ENCODE assay signal across 22 cellular contexts in genomic region chr3:183013074-183013473, GRCh38.
"Had no signal": no experiment of that assay in that cellular context is flagged by ENCODE, and none has a peak within 500 bp of the region (broad histone marks: within the 10 kb centered on the region; RNA-seq: fewer than 3 reads in every experiment).

No MANE protein-coding gene starts in this region.

- H3K27me3 ChIP-seq: colonic mucosa, esophagus muscularis mucosa, foreskin keratinocyte, gastroesophageal sphincter, heart left ventricle, hepatocyte, left lung had no signal

- ATAC-seq: effector memory CD8-positive, alpha-beta T cell; foreskin keratinocyte; gastroesophageal sphincter; heart left ventricle; left cardiac atrium; left lung; left ventricle myocardium superior; lower lobe of right lung; mucosa of descending colon; naive thymus-derived CD8-positive, alpha-beta T cell had no signal

- H3K27ac ChIP-seq: colonic mucosa, epithelial cell of prostate, esophagus muscularis mucosa, foreskin keratinocyte, gastroesophageal sphincter, heart left ventricle, hepatocyte, left lung, lower lobe of right lung had no signal

- H3K27me3 Mint-ChIP-seq: dendritic cell treated with granulocyte-macrophage colony-stimulating factor and Interleukin-4, amounts not matched to agents 40 ng/mL and 50 ng/mL, for 4 days; effector memory CD8-positive, alpha-beta T cell; naive B cell; naive thymus-derived CD8-positive, alpha-beta T cell had no signal

- H3K4me3 Mint-ChIP-seq: dendritic cell treated with granulocyte-macrophage colony-stimulating factor and Interleukin-4, amounts not matched to agents 40 ng/mL and 50 ng/mL, for 4 days; effector memory CD8-positive, alpha-beta T cell; endodermal cell; mesothelial cell of epicardium; naive thymus-derived CD8-positive, alpha-beta T cell had no signal

- H3K36me3 ChIP-seq: colonic mucosa had no signal

- H3K9me3 Mint-ChIP-seq: effector memory CD8-positive, alpha-beta T cell; endodermal cell; mesothelial cell of epicardium; naive B cell; naive thymus-derived CD8-positive, alpha-beta T cell had no signal

- H3K27ac Mint-ChIP-seq: dendritic cell treated with granulocyte-macrophage colony-stimulating factor and Interleukin-4, amounts not matched to agents 40 ng/mL and 50 ng/mL, for 4 days; effector memory CD8-positive, alpha-beta T cell; endodermal cell; mesothelial cell of epicardium; naive thymus-derived CD8-positive, alpha-beta T cell had no signal

- DNase-seq: colonic mucosa; cortex of kidney; effector CD8-positive, alpha-beta T cell; effector memory CD8-positive, alpha-beta T cell; endodermal cell; foreskin keratinocyte; heart left ventricle; hypothalamus; left cardiac atrium; left lung; left ventricle myocardium superior; lower lobe of right lung; mesenchymal stem cell; mucosa of descending colon; naive B cell; naive thymus-derived CD8-positive, alpha-beta T cell had no signal

- H3K4me1 ChIP-seq: colonic mucosa, foreskin keratinocyte, heart left ventricle, left lung, lower lobe of right lung had no signal

- H3K9me3 ChIP-seq: colonic mucosa, esophagus muscularis mucosa, gastroesophageal sphincter, heart left ventricle, left lung, lower lobe of right lung, mucosa of descending colon had no signal

- H3K4me3 ChIP-seq: colonic mucosa, esophagus muscularis mucosa, gastroesophageal sphincter, heart left ventricle, hepatocyte, left lung, lower lobe of right lung, mucosa of descending colon had no signal
